Comparison of ENCODE assay signal across 8 cellular contexts in genomic region chr15:55741592-55742497, GRCh38. TPM values are rescaled to one million over a fixed set of nuclear protein-coding genes. Genes with fewer than 3 reads are reported as not detected.
DNase-seq lines count a peak whose midpoint lies in the region; TF ChIP-seq lines count a peak whose summit lies in the region.

No MANE protein-coding gene starts in this region.

- in situ Hi-C loops in Caki2 (cut with HindIII; ENCODE audit: low pct_unique_long_range_greater_than_20kb, low sequenced_read_pairs), result no loop called here

- DNase-seq in Caki2 (ENCODE audit: low read depth), result peak; percentile 43
- DNase-seq in HuH-7.5 (ENCODE audit: low spot score), result peak; percentile 33
- peak; percentile 16 to 53 (median 24) for DNase-seq in adrenal gland
- no peak for DNase-seq in stomach
- no peak for DNase-seq in DMS153 (lab: John Stamatoyannopoulos, UW)
- DNase-seq in activated effector memory CD4-positive, alpha-beta T cell treated with anti-CD3 and anti-CD28 coated beads, Interleukin-2, amount 50 U/mL, for 16 hours, result no peak
- DNase-seq in AG20443 (ENCODE audit: low spot score), result no peak

- no peaks in the 10 kb centered on the region for H3K36me3 ChIP-seq in adrenal gland (replicated peaks in 1 of 2)
- H3K36me3 ChIP-seq in stomach, result no peaks in the 10 kb centered on the region

- TF ChIP-seq POLR2A in adrenal gland (IDR thresholded peaks at IDR 0.05) (no peak), stomach (IDR thresholded peaks at IDR 0.05) (no peak)

- intact Hi-C loops in adrenal gland (cut with DNase I), result no loop called here
- intact Hi-C loops in stomach (cut with DNase I; ENCODE audit: low total_unique reads), result no loop called here

- peak overlapping the region; percentile 46 to 70 (median 62) for H3K4me3 ChIP-seq in adrenal gland
- H3K4me3 ChIP-seq in iPS-18c (ENCODE audit: insufficient read depth, low read depth, low read length), result peak overlapping the region; percentile 68
- H3K4me3 ChIP-seq in stomach, result peak overlapping the region; percentile 75 to 99 (median 82)

- H3K9me3 ChIP-seq in adrenal gland (replicated peaks in 1 of 3) (no peaks in the 10 kb centered on the region), iPS-18c (ENCODE audit: control insufficient read depth, insufficient read depth, low read length) (no peaks in the 10 kb centered on the region), stomach (no peaks in the 10 kb centered on the region)

- peak overlapping the region in 2 of 5 donors; percentile 69 to 71 for H3K27ac ChIP-seq in adrenal gland
- H3K27ac ChIP-seq in stomach, result peak overlapping the region in 4 of 5 donors; percentile 44 to 79 (median 72)

- TF ChIP-seq CTCF in adrenal gland (IDR thresholded peaks at IDR 0.05) (no peak), stomach (IDR thresholded peaks at IDR 0.05) (no peak)

- 9 to 18% (median 14%) methylated on average over 26 to 46 of the region's 46 CpGs for WGBS in adrenal gland, 4 donors
- WGBS in stomach, 5 donors, result 3 to 9% (median 4%) methylated on average over 46 of the region's 46 CpGs

- H3K4me1 ChIP-seq in adrenal gland (replicated peaks in 1 of 2) (peaks cover 0 to 7% of the 10 kb centered on the region in 2 donors), stomach (peaks cover 0 to 35% (median 31%) of the 10 kb centered on the region in 4 donors)

- TF ChIP-seq EP300 in stomach (IDR thresholded peaks at IDR 0.05), result no peak

- H3K27me3 ChIP-seq in adrenal gland (no peaks in the 10 kb centered on the region), stomach (peaks cover 0 to 46% (median 15%) of the 10 kb centered on the region in 3 donors)

RNA-seq across cellular contexts. Expression of gene PRTG, which starts 1.1 kb away (rescaled TPM):
- total RNA-seq in Caki2 (2014; rRNA removed; shearing (Covaris generic); ENCODE audit: low replicate concordance), result 6.4 and 29.2 TPM in 2 replicates
- total RNA-seq in adrenal gland, result 1 to 10 TPM; 2.1 to 3.4 (median 3.0) TPM
- polyA plus RNA-seq in adrenal gland, result 1 to 10 TPM in 2 of 3 donors, under 1 TPM in 1; 0.40 to 1.8 (median 1.4) TPM
- 10 to 100 TPM in 1 of 5 donors, under 1 TPM in 3, not detected in 1; under 0.01 to 12.3 (median 0.81) TPM for total RNA-seq in stomach
- under 1 TPM in 2 of 3 donors, not detected in 1; under 0.01 to 0.53 TPM for polyA plus RNA-seq in stomach

Comparison
In these comparisons a context has a peak if more than half of its experiments do, and no peak if none do; other contexts are left out.
1. DNase-seq: peak in Caki2 (single experiment), HuH-7.5 (single experiment) and adrenal gland (7 of 7); none in stomach (single experiment), DMS153 (single experiment), activated effector memory CD4-positive, alpha-beta T cell treated with anti-CD3 and anti-CD28 coated beads, Interleukin-2, amount 50 U/mL, for 16 hours (single experiment) and AG20443 (single experiment).
2. Peak in every context shown above with its lines, with median percentiles within 50 percentile points of each other: H3K4me3 ChIP-seq.